Comparison of ENCODE assay signal across 8 cellular contexts in the genomic region with DNA sequence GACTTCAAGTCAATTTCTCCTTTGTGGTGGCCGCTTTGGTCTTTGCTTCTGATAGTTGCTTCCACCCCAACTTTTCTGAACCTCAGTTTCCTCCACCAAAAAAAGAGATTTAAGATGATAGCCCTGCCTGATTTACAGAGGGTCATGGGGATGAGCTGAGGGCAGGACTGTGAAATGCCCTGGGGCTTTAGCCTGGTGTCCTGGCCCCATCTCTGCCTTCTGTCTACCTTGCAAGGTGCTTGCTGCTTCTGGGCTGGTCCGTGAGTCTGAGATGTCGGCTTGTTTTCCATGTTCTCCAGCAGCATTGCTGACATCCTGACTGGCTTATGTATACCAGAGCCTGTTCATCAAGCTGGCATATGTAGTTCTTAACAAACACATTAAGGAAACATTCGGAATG.
"Had no signal": no experiment of that assay in that cellular context is flagged by ENCODE, and none has a peak within 500 bp of the region (broad histone marks: within the 10 kb centered on the region; RNA-seq: fewer than 3 reads in every experiment).

No MANE protein-coding gene starts in this region.

- H3K4me2 ChIP-seq: KMS-11 had no signal

- H3K4me3 ChIP-seq: GM23248 had no signal

- H3K27ac ChIP-seq: GM23248, HL-60, KMS-11 had no signal

- H3K9ac ChIP-seq: GM23248, KMS-11 had no signal

- H2AFZ ChIP-seq: GM23248 had no signal

- H3K36me3 Mint-ChIP-seq: IgD-negative memory B cell had no signal

- DNase-seq: GM23248, H9, HCEC 1CT, KBM-7 had no signal

- ATAC-seq: HepG2 had no signal

- H3K27ac Mint-ChIP-seq: IgD-negative memory B cell had no signal

- H3K4me1 Mint-ChIP-seq: IgD-negative memory B cell had no signal

- H3K9me3 Mint-ChIP-seq: H9 had no signal

- H3K4me3 Mint-ChIP-seq: H9, IgD-negative memory B cell had no signal
